12 cellular contexts compared by ENCODE assay signal in the genomic region with DNA sequence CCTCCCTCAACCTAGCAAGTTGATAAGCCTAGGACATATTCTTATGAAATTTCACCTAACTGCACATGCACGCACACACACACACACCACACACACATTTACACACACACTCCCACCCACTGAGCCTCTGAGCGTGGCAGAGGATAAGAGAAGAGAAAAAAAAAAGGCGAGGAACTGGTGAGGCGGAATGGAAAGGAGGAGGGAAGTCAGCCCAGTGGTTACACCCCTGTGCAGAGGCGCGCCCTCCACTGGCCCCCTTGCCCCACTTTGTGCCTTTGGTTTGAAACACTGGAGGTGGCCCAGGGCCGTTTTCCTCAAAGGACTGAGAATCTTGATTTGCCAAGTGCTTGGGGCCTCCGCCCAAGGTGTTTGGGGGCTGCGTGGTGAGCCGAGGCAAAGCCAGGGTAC. TPM values are rescaled to one million over a fixed set of nuclear protein-coding genes. Genes with fewer than 3 reads are reported as not detected.
DNase-seq lines count a peak whose midpoint lies in the region; ATAC-seq and TF ChIP-seq lines count a peak whose summit lies in the region.
"Had no signal": no experiment of that assay in that cellular context is flagged by ENCODE, and none has a peak within 500 bp of the region (broad histone marks: within the 10 kb centered on the region; RNA-seq: fewer than 3 reads in every experiment).

No MANE protein-coding gene starts in this region.

- no peaks in the 10 kb centered on the region for H3K9me3 Mint-ChIP-seq in Caco-2 (ENCODE audit: unreplicated experiment)

- no peak for ATAC-seq in psoas muscle

- H4K20me1 ChIP-seq in fibroblast of lung (ENCODE audit: control insufficient read depth, extremely low read depth, insufficient read depth, low read length) = no peaks in the 10 kb centered on the region

- POLR2A ChIA-PET in Caco-2 (lab: Charles Lee) = no interaction called here

- no peak overlapping the region for H3K4me3 Mint-ChIP-seq in Caco-2 (ENCODE audit: unreplicated experiment)

- peaks cover 36% of the 10 kb centered on the region for H3K79me2 ChIP-seq in fibroblast of lung (ENCODE audit: control insufficient read depth, insufficient read depth, low read length)

- CTCF ChIA-PET in Caco-2 (lab: Charles Lee) = no interaction called here

- H3K4me2 ChIP-seq in fibroblast of lung (ENCODE audit: extremely low read depth, insufficient read depth, low read length) = peak overlapping the region; percentile 64

- BruUV-seq in Caco-2 (replicated peaks; lab: Mats Ljungman, UMichigan) = no TSS peak

- WGBS in psoas muscle, 3 donors = 50 to 64% (median 56%) methylated on average over 10 of the region's 10 CpGs

- H3K36me3 Mint-ChIP-seq in Caco-2 (ENCODE audit: insufficient read depth, unreplicated experiment) = no peaks in the 10 kb centered on the region

- H3K4me3 ChIP-seq in fibroblast of lung (replicated peaks in 1 of 4; ENCODE audit: control extremely low read depth in 1 of 4, insufficient read depth in 1 of 4, low read depth in 3 of 4, low read length in 4 of 4) (peak overlapping the region; percentile 31 to 61 (median 40)), psoas muscle (peak overlapping the region; percentile 48), Caco-2 (ENCODE audit: low read depth, low read length) (no peak overlapping the region)
- H3K4me3 ChIP-seq: colonic mucosa had no signal

- no peaks in the 10 kb centered on the region for H3K4me1 Mint-ChIP-seq in Caco-2 (ENCODE audit: low read depth, unreplicated experiment)

- no peak overlapping the region for H3K27ac Mint-ChIP-seq in Caco-2 (ENCODE audit: unreplicated experiment)

- H3K27me3 ChIP-seq in fibroblast of lung (ENCODE audit: control insufficient read depth, insufficient read depth, low read length) (no peaks in the 10 kb centered on the region), psoas muscle (ENCODE audit: insufficient read depth in 3 of 3, low read length in 2 of 3) (peaks cover 3 to 99% (median 16%) of the 10 kb centered on the region in 3 donors), Caco-2 (replicated peaks; ENCODE audit: control insufficient read depth, insufficient read depth, low read length) (no peaks in the 10 kb centered on the region)

- H3K36me3 ChIP-seq in fibroblast of lung (ENCODE audit: control insufficient read depth, insufficient read depth, low read length) (no peaks in the 10 kb centered on the region), psoas muscle (ENCODE audit: insufficient read depth in 1 of 2, low read depth in 1 of 2) (no peaks in the 10 kb centered on the region), Caco-2 (ENCODE audit: control insufficient read depth, insufficient read depth, low read length) (no peaks in the 10 kb centered on the region)
- H3K36me3 ChIP-seq: colonic mucosa, transverse colon had no signal

- intact Hi-C loops in psoas muscle (cut with DNase I) (no loop called here), Caco-2 (cut with micrococcal nuclease; ENCODE audit: unreplicated experiment) (no loop called here)

- DNase-seq in DMS114 treated with DMSO at 0.1 percent for 48 hours (lab: John Stamatoyannopoulos, UW; ENCODE audit: unreplicated experiment) (peak; percentile 73), NCI-H69 (lab: John Stamatoyannopoulos, UW) (peak; percentile 96), fibroblast of lung (ENCODE audit: low read depth in 2 of 2) (peak in 1 of 2 donors; percentile 51), psoas muscle (no peak), Caco-2 (no peak), anterior cingulate cortex (lab: John Stamatoyannopoulos, UW) (no peak)
- DNase-seq in activated CD4-positive, alpha-beta T cell treated with anti-CD3 and anti-CD28 coated beads, Interleukin-2, amount 50 U/mL, for 48 hours = no peak
- DNase-seq: activated CD8-positive, alpha-beta memory T cell treated with anti-CD3 and anti-CD28 coated beads, Interleukin-2, amount 50 U/mL, for 48 hours; colonic mucosa; DMS79; SW 1271; transverse colon had no signal

- peaks cover 3% of the 10 kb centered on the region for H3K27me3 Mint-ChIP-seq in Caco-2 (ENCODE audit: insufficient read depth, unreplicated experiment)

- H3K27ac ChIP-seq in fibroblast of lung (ENCODE audit: insufficient read depth, low read length) (peak overlapping the region; percentile 91), psoas muscle (no peak overlapping the region)
- H3K27ac ChIP-seq: colonic mucosa, transverse colon had no signal

- peaks cover 16% of the 10 kb centered on the region for H3K4me1 ChIP-seq in fibroblast of lung (ENCODE audit: control insufficient read depth, extremely low read depth, insufficient read depth, low read length)
- H3K4me1 ChIP-seq in psoas muscle = peaks cover 8% of the 10 kb centered on the region
- H3K4me1 ChIP-seq in Caco-2 = no peaks in the 10 kb centered on the region
- H3K4me1 ChIP-seq: colonic mucosa had no signal

- TF ChIP-seq CTCF in fibroblast of lung (conservative IDR thresholded peaks at IDR 0.05 in 1 of 2, IDR thresholded peaks at IDR 0.05 in 1 of 2; ENCODE audit: low read depth in 1 of 2, low read length in 2 of 2) (no peak), psoas muscle (IDR thresholded peaks at IDR 0.05) (no peak), Caco-2 (IDR thresholded peaks at IDR 0.05; ENCODE audit: insufficient read depth in 1 of 2, low read depth in 1 of 2, low read length in 1 of 2, severe bottlenecking in 1 of 2, unreplicated experiment in 1 of 2) (no peak)

- H2AFZ ChIP-seq in fibroblast of lung (ENCODE audit: low read length) = peak overlapping the region; percentile 34

- H3K9me3 ChIP-seq in fibroblast of lung (ENCODE audit: control insufficient read depth, insufficient read depth, low read depth, low read length) (no peaks in the 10 kb centered on the region), psoas muscle (no peaks in the 10 kb centered on the region), Caco-2 (no peaks in the 10 kb centered on the region)
- H3K9me3 ChIP-seq: colonic mucosa, transverse colon had no signal

- H3K9ac ChIP-seq in fibroblast of lung (ENCODE audit: insufficient read depth, low read length) = peak overlapping the region; percentile 67

RNA-seq across cellular contexts. Expression of gene NR2F1, which starts 20.7 kb away (rescaled TPM):
- 63.7 and 90.8 TPM in 2 replicates for total RNA-seq in fibroblast of lung
- polyA plus RNA-seq in fibroblast of lung = 64.4 and 90.5 TPM in 2 replicates
- polyA plus RNA-seq in fibroblast of lung (2012) = 94.8 and 115 TPM in 2 replicates
- 230 and 328 TPM in 2 replicates for polyA minus RNA-seq in fibroblast of lung (ENCODE audit: low replicate concordance)
- 1 to 10 TPM in 3 of 4 donors, under 1 TPM in 1; 0.39 to 1.4 (median 1.2) TPM for total RNA-seq in psoas muscle
- polyA plus RNA-seq in psoas muscle = 1 to 10 TPM in 1 of 3 donors, under 1 TPM in 2; 0.57 to 1.4 (median 0.86) TPM
- total RNA-seq in Caco-2 (2022) = 0.70 and 1.2 TPM in 2 replicates

RNA-seq across cellular contexts. Expression of gene NR2F1-AS1, which starts 22.7 kb away (rescaled TPM):
- 33.6 and 44.6 TPM in 2 replicates for total RNA-seq in fibroblast of lung
- polyA plus RNA-seq in fibroblast of lung = 22.4 and 29.6 TPM in 2 replicates
- 28.6 and 29.3 TPM in 2 replicates for polyA plus RNA-seq in fibroblast of lung (2012)
- 4.1 and 6.4 TPM in 2 replicates for polyA minus RNA-seq in fibroblast of lung (ENCODE audit: low replicate concordance)
- 1 to 10 TPM in 1 of 4 donors, under 1 TPM in 3; 0.13 to 1.3 (median 0.55) TPM for total RNA-seq in psoas muscle
- 1 to 10 TPM in 1 of 3 donors, under 1 TPM in 2; 0.14 to 1.5 (median 0.42) TPM for polyA plus RNA-seq in psoas muscle
- 0.32 TPM in 1 of 2 replicates, not detected in the other for total RNA-seq in Caco-2 (2022)

Comparison
In these comparisons a context has a peak if more than half of its experiments do, and no peak if none do; other contexts are left out.
1. DNase-seq: peak in DMS114 treated with DMSO at 0.1 percent for 48 hours (single experiment) and NCI-H69 (single experiment); none in psoas muscle (0 of 2), Caco-2 (0 of 2), anterior cingulate cortex (0 of 58) and activated CD4-positive, alpha-beta T cell treated with anti-CD3 and anti-CD28 coated beads, Interleukin-2, amount 50 U/mL, for 48 hours (0 of 2).
2. RNA of gene NR2F1, which starts 20.7 kb away (total RNA-seq): 63.7 to 90.8 TPM in fibroblast of lung; 0.39 to 1.4 TPM in psoas muscle and 0.70 to 1.2 TPM in Caco-2; every median in the first group is over 10 times any median in the second.
3. RNA of gene NR2F1-AS1, which starts 22.7 kb away (total RNA-seq): 33.6 to 44.6 TPM in fibroblast of lung; 0.13 to 1.3 TPM in psoas muscle and 0.32 TPM in Caco-2; every median in the first group is over 10 times any median in the second.